16 cellular contexts compared by ENCODE assay signal in genomic region chr1:40770296-40771070, GRCh38. TPM values are rescaled to one million over a fixed set of nuclear protein-coding genes. Genes with fewer than 3 reads are reported as not detected.
A peak's percentile ranks its signal among the peaks of the same experiment; 100 is the strongest.
DNase-seq lines count a peak whose midpoint lies in the region; ATAC-seq and TF ChIP-seq lines count a peak whose summit lies in the region.
"Had no signal": no experiment of that assay in that cellular context is flagged by ENCODE, and none has a peak within 500 bp of the region (broad histone marks: within the 10 kb centered on the region; RNA-seq: fewer than 3 reads in every experiment).

No MANE protein-coding gene starts in this region.

- peaks cover 0 to 2% (median 0%) of the 10 kb centered on the region in 7 donors for H3K9me3 Mint-ChIP-seq in CD14-positive monocyte
- H3K9me3 Mint-ChIP-seq in activated T-helper 17 cell treated with anti-CD3 and anti-CD28 coated beads, Interleukin-2, amount 50 U/mL, for 72 hours: no peaks in the 10 kb centered on the region
- H3K9me3 Mint-ChIP-seq: CD8-positive, alpha-beta memory T cell; central memory CD8-positive, alpha-beta T cell had no signal

- H3K36me3 ChIP-seq in H7 (replicated peaks; ENCODE audit: control insufficient read depth, insufficient read depth, low read length): peaks cover 23% of the 10 kb centered on the region

- no peak for ATAC-seq in activated T-helper 17 cell treated with anti-CD3 and anti-CD28 coated beads, Interleukin-2, amount 50 U/mL, for 72 hours (replicated peaks)
- ATAC-seq in GM18519 (IDR thresholded peaks at IDR 0.05; ENCODE audit: low FRiP score, unreplicated experiment) (no peak), HG03378 (IDR thresholded peaks at IDR 0.05; ENCODE audit: unreplicated experiment) (no peak), HG03354 (IDR thresholded peaks at IDR 0.05; ENCODE audit: poor library complexity, severe bottlenecking, unreplicated experiment) (no peak)

- peaks cover 89 to 93% of the 10 kb centered on the region in 2 donors for H3K36me3 Mint-ChIP-seq in CD14-positive monocyte
- peaks cover 68% of the 10 kb centered on the region for H3K36me3 Mint-ChIP-seq in activated T-helper 17 cell treated with anti-CD3 and anti-CD28 coated beads, Interleukin-2, amount 50 U/mL, for 72 hours (ENCODE audit: low read depth)

- no peak for DNase-seq in CD14-positive monocyte (ENCODE audit: low spot score)
- peak; percentile 65 for DNase-seq in H7
- DNase-seq in iPS-NIHi7 (ENCODE audit: extremely low spot score): peak; percentile 39
- DNase-seq: activated T-cell treated with anti-CD3 and anti-CD28 coated beads, Interleukin-2, amount 50 U/mL, for 48 hours; CD8-positive, alpha-beta memory T cell; hippocampal formation; NCI-H526 treated with DMSO at 0.1 percent for 48 hours; occipital lobe; T1000; thyroid gland had no signal

- H3K4me1 Mint-ChIP-seq in CD14-positive monocyte: no peaks in the 10 kb centered on the region
- H3K4me1 Mint-ChIP-seq in activated T-helper 17 cell treated with anti-CD3 and anti-CD28 coated beads, Interleukin-2, amount 50 U/mL, for 72 hours: peaks cover 9% of the 10 kb centered on the region
- H3K4me1 Mint-ChIP-seq: central memory CD8-positive, alpha-beta T cell had no signal

- no peaks in the 10 kb centered on the region for H3K27me3 ChIP-seq in H7 (ENCODE audit: control insufficient read depth, insufficient read depth, low read length)
- H3K27me3 ChIP-seq: thyroid gland had no signal

- intact Hi-C loops in CD14-positive monocyte (cut with micrococcal nuclease): loop anchor here in 1 of 2 donors (10.0 kb wide), 1 partner anchor 184 kb away; no protein-coding TSS in a partner anchor

- H3K4me3 Mint-ChIP-seq in CD14-positive monocyte: no peak overlapping the region
- H3K4me3 Mint-ChIP-seq in activated T-helper 17 cell treated with anti-CD3 and anti-CD28 coated beads, Interleukin-2, amount 50 U/mL, for 72 hours: no peak overlapping the region
- H3K4me3 Mint-ChIP-seq: central memory CD8-positive, alpha-beta T cell had no signal

- no peak overlapping the region for H3K4me3 ChIP-seq in H7 (ENCODE audit: insufficient read depth, low read depth, low read length)
- H3K4me3 ChIP-seq: lung, thyroid gland had no signal

- H3K27me3 Mint-ChIP-seq in CD14-positive monocyte (ENCODE audit: low read depth in 3 of 3): peaks cover 0 to 2% (median 0%) of the 10 kb centered on the region in 3 donors
- no peaks in the 10 kb centered on the region for H3K27me3 Mint-ChIP-seq in activated T-helper 17 cell treated with anti-CD3 and anti-CD28 coated beads, Interleukin-2, amount 50 U/mL, for 72 hours
- H3K27me3 Mint-ChIP-seq: CD8-positive, alpha-beta memory T cell; central memory CD8-positive, alpha-beta T cell had no signal

- no peak for TF ChIP-seq CTCF in CD14-positive monocyte (IDR thresholded peaks at IDR 0.05)

- peak overlapping the region in 5 of 7 donors; percentile 21 to 69 (median 59) for H3K27ac Mint-ChIP-seq in CD14-positive monocyte
- H3K27ac Mint-ChIP-seq in activated T-helper 17 cell treated with anti-CD3 and anti-CD28 coated beads, Interleukin-2, amount 50 U/mL, for 72 hours: peak overlapping the region; percentile 79

RNA-seq across cellular contexts. Expression of gene KCNQ4, which starts 13.1 kb away (rescaled TPM):
- not detected for polyA plus RNA-seq in CD14-positive monocyte
- 1.5 and 2.7 TPM in 2 replicates for total RNA-seq in H7 (2014; rRNA removed; shearing (Covaris generic))
- total RNA-seq in activated T-helper 17 cell treated with anti-CD3 and anti-CD28 coated beads, Interleukin-2, amount 50 U/mL, for 72 hours: 1 to 10 TPM in 1 of 2 donors, under 1 TPM in 1; 0.45 to 1.5 TPM
- polyA plus RNA-seq: CD8-positive, alpha-beta memory T cell had no signal
